Comparison of ENCODE assay signal across 8 cellular contexts in the genomic region with DNA sequence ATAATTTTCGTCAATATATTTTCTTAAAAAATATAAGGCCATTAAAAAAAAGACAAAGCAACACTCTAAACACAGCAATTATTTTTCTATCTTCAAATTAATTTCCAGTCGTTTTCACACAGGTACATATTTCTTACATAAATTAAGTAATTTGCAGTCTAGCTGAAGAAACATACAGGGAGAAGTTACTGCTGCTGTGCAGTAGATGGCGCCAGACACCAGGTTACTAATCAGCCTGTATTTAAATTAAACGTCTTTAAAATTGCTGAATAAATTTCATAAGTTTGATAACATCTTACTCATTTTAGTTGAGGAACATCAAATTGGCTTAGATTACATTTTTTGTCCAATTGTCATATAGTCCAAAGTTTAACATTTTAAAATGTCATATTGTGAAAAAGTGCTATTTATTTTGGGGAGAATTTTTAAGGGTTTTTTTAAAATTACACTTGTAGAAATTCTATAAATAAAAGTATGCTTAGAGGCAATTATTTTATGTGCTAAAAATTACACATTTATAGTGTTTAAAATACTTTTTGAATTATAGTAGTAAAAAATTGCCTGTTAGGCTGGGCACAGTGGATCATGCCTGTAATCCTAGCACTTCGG.
DNase-seq lines count a peak whose midpoint lies in the region; ATAC-seq and TF ChIP-seq lines count a peak whose summit lies in the region.

No MANE protein-coding gene starts in this region.

- no peaks in the 10 kb centered on the region for H3K4me1 ChIP-seq in adipocyte (ENCODE audit: control insufficient read depth, insufficient read depth, low read length)

- no peak overlapping the region for H3K9ac ChIP-seq in adipocyte (ENCODE audit: low read length)

- H3K27me3 ChIP-seq in HL-60 (ENCODE audit: insufficient read depth, poor library complexity, severe bottlenecking) (peaks cover 3% of the 10 kb centered on the region), adipocyte (replicated peaks; ENCODE audit: control insufficient read depth, insufficient read depth, low read length) (peaks cover 17% of the 10 kb centered on the region)

- TF ChIP-seq CTCF in HL-60 (IDR thresholded peaks at IDR 0.05; ENCODE audit: insufficient read depth, low read length), result peak; percentile 98

- no peaks in the 10 kb centered on the region for H3K36me3 ChIP-seq in adipocyte (ENCODE audit: control insufficient read depth, insufficient read depth, low read length, severe bottlenecking)

- no peak for ATAC-seq in GM21737 (IDR thresholded peaks at IDR 0.05; ENCODE audit: unreplicated experiment)

- no peak overlapping the region for H3K27ac ChIP-seq in HL-60 (replicated peaks)

- H3K4me3 ChIP-seq in HL-60 (replicated peaks; ENCODE audit: insufficient read depth, low read length), result no peak overlapping the region
- H3K4me3 ChIP-seq in adipocyte (ENCODE audit: low read length), result no peak overlapping the region

- no peaks in the 10 kb centered on the region for H3K9me3 ChIP-seq in adipocyte (ENCODE audit: control insufficient read depth, low read length)

- peak; percentile 22 to 26 for DNase-seq in activated CD4-positive, alpha-beta T cell treated with anti-CD3 and anti-CD28 coated beads for 24 hours (ENCODE audit: low read depth in 2 of 2)
- DNase-seq in activated CD4-positive, alpha-beta T cell treated with anti-CD3 and anti-CD28 coated beads for 1 hour, result no peak
- DNase-seq in HL-60 (ENCODE audit: low read depth in 1 of 2, low spot score in 1 of 2) (peak; percentile 24 to 44), RKO (ENCODE audit: low spot score) (peak; percentile 71), adipocyte (ENCODE audit: low read depth) (peak; percentile 82), iPS-NIHi11 (ENCODE audit: low spot score) (peak; percentile 49)
- peak; percentile 7 to 21 for DNase-seq in stimulated activated CD4-positive, alpha-beta T cell treated with anti-CD3 and anti-CD28 coated beads, Interleukin-1b, Interleukin-23, amount 100 ng/mL, for 1 hour (ENCODE audit: low read depth in 2 of 2)
